In the genomic region with DNA sequence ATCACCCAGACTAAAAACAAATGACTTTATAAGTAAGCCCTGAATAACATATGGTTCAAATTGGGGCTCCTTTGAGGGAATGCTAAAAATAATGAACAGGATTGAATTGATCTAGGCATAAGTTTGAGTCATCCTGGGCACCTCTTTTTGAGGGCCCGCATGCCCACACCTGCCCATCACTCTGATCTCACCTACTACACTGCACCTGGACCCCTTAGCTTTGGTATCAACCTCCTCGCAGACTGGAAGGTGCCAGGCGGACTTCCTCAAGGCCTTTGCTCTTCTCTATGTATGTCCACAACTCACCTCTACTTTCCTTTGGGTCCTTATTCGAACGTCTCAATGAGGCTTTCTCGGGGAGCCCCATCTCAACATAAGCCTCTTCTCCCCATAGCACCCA, we compare ENCODE assay signal across 24 cellular contexts.
"Had no signal": no experiment of that assay in that cellular context is flagged by ENCODE, and none has a peak within 500 bp of the region (broad histone marks: within the 10 kb centered on the region; RNA-seq: fewer than 3 reads in every experiment).

No MANE protein-coding gene starts in this region.

- H3K27ac Mint-ChIP-seq: dendritic cell treated with granulocyte-macrophage colony-stimulating factor and Interleukin-4, amounts not matched to agents 40 ng/mL and 50 ng/mL, for 4 days; effector memory CD8-positive, alpha-beta T cell; endodermal cell had no signal

- H3K27ac ChIP-seq: colonic mucosa, coronary artery, dorsolateral prefrontal cortex, epithelial cell of prostate, esophagus muscularis mucosa, esophagus squamous epithelium, gastrocnemius medialis, gastroesophageal sphincter, heart left ventricle had no signal

- H3K4me1 ChIP-seq: colonic mucosa, gastrocnemius medialis, gastroesophageal sphincter had no signal

- H3K9me3 ChIP-seq: colonic mucosa, gastrocnemius medialis had no signal

- H3K9me3 Mint-ChIP-seq: effector memory CD8-positive, alpha-beta T cell had no signal

- DNase-seq: colonic mucosa; cortex of kidney; dermis blood vessel endothelial cell; dorsolateral prefrontal cortex; effector CD4-positive, alpha-beta T cell; effector CD8-positive, alpha-beta T cell; effector memory CD4-positive, alpha-beta T cell; effector memory CD8-positive, alpha-beta T cell; endodermal cell; erythroblast; esophagus squamous epithelium; foreskin fibroblast; foreskin melanocyte; gastrocnemius medialis; glutamatergic neuron; head of caudate nucleus; heart left ventricle; heart right ventricle had no signal

- H3K36me3 ChIP-seq: colonic mucosa, gastrocnemius medialis had no signal

- H3K4me3 ChIP-seq: colonic mucosa, coronary artery, dorsolateral prefrontal cortex, esophagus muscularis mucosa, esophagus squamous epithelium, gastrocnemius medialis, gastroesophageal sphincter, heart left ventricle, heart right ventricle had no signal

- ATAC-seq: effector memory CD8-positive, alpha-beta T cell; esophagus mucosa; gastrocnemius medialis; gastroesophageal sphincter; heart left ventricle had no signal

- H3K27me3 ChIP-seq: colonic mucosa, dorsolateral prefrontal cortex, esophagus muscularis mucosa, esophagus squamous epithelium, gastrocnemius medialis, gastroesophageal sphincter, heart left ventricle, heart right ventricle had no signal

- H3K4me3 Mint-ChIP-seq: dendritic cell treated with granulocyte-macrophage colony-stimulating factor and Interleukin-4, amounts not matched to agents 40 ng/mL and 50 ng/mL, for 4 days; effector memory CD8-positive, alpha-beta T cell; endodermal cell had no signal
